Comparison of ENCODE assay signal across 27 cellular contexts in the genomic region with DNA sequence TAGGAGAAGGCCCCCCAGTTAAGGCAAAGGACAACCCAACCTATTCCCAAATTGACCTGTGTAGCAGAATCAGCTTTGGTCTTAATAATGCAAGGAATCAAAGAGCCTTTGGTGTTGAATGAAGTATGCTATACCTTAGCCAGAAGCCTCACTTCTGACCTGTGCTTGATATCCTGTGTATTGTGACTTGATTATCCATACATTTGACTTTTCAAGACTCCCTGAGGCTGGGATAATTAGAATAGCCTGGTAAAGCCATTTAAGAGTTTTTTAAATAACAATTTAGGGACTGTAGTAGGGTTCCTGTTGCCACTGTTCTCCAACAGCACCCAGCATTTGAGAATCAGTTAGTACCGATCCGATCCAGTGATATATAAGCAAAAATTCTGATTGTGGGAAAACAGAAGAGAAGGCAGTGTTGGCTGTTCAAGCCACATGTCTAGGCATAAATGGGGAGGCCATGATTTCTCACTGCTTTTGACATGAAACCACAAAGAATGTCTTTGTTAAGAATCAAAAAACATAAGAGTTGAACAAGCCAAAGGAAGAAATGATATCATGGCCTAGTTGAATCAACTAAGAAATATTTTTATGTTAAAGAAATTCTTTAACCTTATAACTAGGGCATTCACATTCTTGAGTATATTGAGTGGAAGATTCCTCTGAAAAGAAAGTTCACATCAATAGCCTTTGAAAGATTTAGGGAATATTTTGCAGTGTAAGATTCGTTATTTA.
A peak's percentile ranks its signal among the peaks of the same experiment; 100 is the strongest.
DNase-seq lines count a peak whose midpoint lies in the region; ATAC-seq, FAIRE-seq and TF ChIP-seq lines count a peak whose summit lies in the region.
"Had no signal": no experiment of that assay in that cellular context is flagged by ENCODE, and none has a peak within 500 bp of the region (broad histone marks: within the 10 kb centered on the region; RNA-seq: fewer than 3 reads in every experiment).

No MANE protein-coding gene starts in this region.

- H3K27me3 Mint-ChIP-seq in GM23338 (ENCODE audit: insufficient read depth, low read depth, poor library complexity) (peaks cover 9% of the 10 kb centered on the region), endodermal cell (ENCODE audit: insufficient read depth) (peaks cover 9% of the 10 kb centered on the region), nephron (ENCODE audit: low read depth) (no peaks in the 10 kb centered on the region)
- H3K27me3 Mint-ChIP-seq: activated CD4-positive, alpha-beta memory T cell treated with anti-CD3 and anti-CD28 coated beads, Interleukin-2, amount 10 ng/mL, durations not matched to agents 7 days and 5 days; CD4-positive, CD25-positive, alpha-beta regulatory T cell had no signal

- H3K36me3 ChIP-seq in GM23338 (ENCODE audit: insufficient read depth) (no peaks in the 10 kb centered on the region), NT2/D1 (ENCODE audit: insufficient read depth, insufficient read length, low read length) (no peaks in the 10 kb centered on the region), endodermal cell (ENCODE audit: control insufficient read depth, insufficient read depth, low read length) (no peaks in the 10 kb centered on the region), pancreas (no peaks in the 10 kb centered on the region)
- H3K36me3 ChIP-seq: neutrophil, stomach, tibial artery had no signal

- H2AFZ ChIP-seq in GM23338, result no peak overlapping the region

- 20 to 69% methylated on average over 1 to 3 of the region's 3 CpGs for WGBS in endodermal cell (ENCODE audit: insufficient coverage in 1 of 2, insufficient read length in 1 of 2), 2 experiments
- WGBS in pancreas, 2 donors, result 79 to 94% methylated on average over 3 of the region's 3 CpGs

- intact Hi-C loops in pancreas (cut with DNase I), result no loop called here

- H3K27ac ChIP-seq in GM23338 (ENCODE audit: low read depth) (peak overlapping the region; percentile 82), endodermal cell (ENCODE audit: low read depth, low read length) (no peak overlapping the region), pancreas (no peak overlapping the region)
- H3K27ac ChIP-seq: epithelial cell of prostate, neutrophil, tibial artery had no signal

- H3K4me1 ChIP-seq in GM23338 (ENCODE audit: insufficient read depth), result peaks cover 79% of the 10 kb centered on the region
- peaks cover 6% of the 10 kb centered on the region for H3K4me1 ChIP-seq in NT2/D1 (ENCODE audit: insufficient read depth, insufficient read length)
- H3K4me1 ChIP-seq in endodermal cell (ENCODE audit: control insufficient read depth, insufficient read depth, low read length), result no peaks in the 10 kb centered on the region
- peaks cover 3 to 21% (median 4%) of the 10 kb centered on the region in 3 donors for H3K4me1 ChIP-seq in pancreas
- H3K4me1 ChIP-seq: tibial artery had no signal

- no peak for TF ChIP-seq CTCF in GM23338 (conservative IDR thresholded peaks at IDR 0.05; ENCODE audit: low read depth in 2 of 2)
- no peak for TF ChIP-seq CTCF in endodermal cell (conservative IDR thresholded peaks at IDR 0.05)
- no peak for TF ChIP-seq CTCF in nephron (IDR thresholded peaks at IDR 0.05; ENCODE audit: unreplicated experiment in 3 of 3)
- no peak for TF ChIP-seq CTCF in pancreas (IDR thresholded peaks at IDR 0.05)

- H3K27me3 ChIP-seq in GM23338 (ENCODE audit: insufficient read depth) (no peaks in the 10 kb centered on the region), NT2/D1 (ENCODE audit: insufficient read depth, insufficient read length) (no peaks in the 10 kb centered on the region), endodermal cell (ENCODE audit: control insufficient read depth, insufficient read depth, low read length, poor library complexity, severe bottlenecking) (no peaks in the 10 kb centered on the region), pancreas (no peaks in the 10 kb centered on the region)
- H3K27me3 ChIP-seq: neutrophil, stomach, tibial artery had no signal

- H3K9me3 Mint-ChIP-seq in GM23338, result peaks cover under 1% of the 10 kb centered on the region; the same call in 1 of the 3 replicates
- no peaks in the 10 kb centered on the region for H3K9me3 Mint-ChIP-seq in endodermal cell
- H3K9me3 Mint-ChIP-seq in nephron, result no peaks in the 10 kb centered on the region
- H3K9me3 Mint-ChIP-seq: activated CD4-positive, alpha-beta memory T cell treated with anti-CD3 and anti-CD28 coated beads, Interleukin-2, amount 10 ng/mL, durations not matched to agents 7 days and 5 days; HFFc6 had no signal

- peaks cover 1% of the 10 kb centered on the region; the same call in 1 of the 3 replicates for H3K36me3 Mint-ChIP-seq in GM23338 (ENCODE audit: low read depth)
- no peaks in the 10 kb centered on the region for H3K36me3 Mint-ChIP-seq in endodermal cell (ENCODE audit: low read depth)
- H3K36me3 Mint-ChIP-seq in nephron (ENCODE audit: low read depth), result no peaks in the 10 kb centered on the region

- FAIRE-seq in pancreas (lab: Jason Lieb, UNC), result no peak
- FAIRE-seq: G401.6 had no signal

- peak overlapping the region; percentile 63 for H3K4me2 ChIP-seq in GM23338

- peaks cover 66% of the 10 kb centered on the region for H3K4me1 Mint-ChIP-seq in GM23338
- peaks cover 33% of the 10 kb centered on the region for H3K4me1 Mint-ChIP-seq in endodermal cell
- peaks cover 66% of the 10 kb centered on the region for H3K4me1 Mint-ChIP-seq in nephron

- H3F3A ChIP-seq in GM23338 (replicated peaks; ENCODE audit: low read depth), result no peaks in the 10 kb centered on the region

- no peaks in the 10 kb centered on the region for H4K20me1 ChIP-seq in GM23338 (replicated peaks; ENCODE audit: insufficient read depth)

- no peaks in the 10 kb centered on the region for H3K9me2 ChIP-seq in GM23338 (ENCODE audit: insufficient read depth)

- ATAC-seq in GM23338 (peak; percentile 87), HG02642 (IDR thresholded peaks at IDR 0.05; ENCODE audit: poor library complexity, unreplicated experiment) (no peak), pancreas (no peak)
- ATAC-seq: PC-3, Right ventricle myocardium inferior had no signal

- peak; percentile 65 for DNase-seq in GM23338 (ENCODE audit: low spot score)
- DNase-seq in NT2/D1 (ENCODE audit: low read depth, low spot score), result peak; percentile 28
- DNase-seq in endodermal cell, result no peak
- no peak for DNase-seq in activated CD8-positive, alpha-beta memory T cell treated with anti-CD3 and anti-CD28 coated beads, Interleukin-2, amount 50 U/mL, for 4 hours
- no peak for DNase-seq in pancreas
- DNase-seq: activated CD4-positive, alpha-beta memory T cell treated with anti-CD3 and anti-CD28 coated beads, Interleukin-2, amount 10 ng/mL, durations not matched to agents 7 days and 5 days; activated gamma-delta T cell treated with Interleukin-2 at 50 U/mL for 16 hours; CD4-positive, CD25-positive, alpha-beta regulatory T cell; cerebellar nuclear complex; DMS153; head of caudate nucleus; HFFc6; islet precursor cell; MM.1S; NCI-H1436; NCI-H446 treated with DMSO at 0.1 percent for 48 hours; PC-3; stomach; SW 1271; T1000; tibial artery had no signal

- H3K9me3 ChIP-seq in NT2/D1 (ENCODE audit: insufficient read depth, low read length) (no peaks in the 10 kb centered on the region), endodermal cell (ENCODE audit: control insufficient read depth, low read length) (no peaks in the 10 kb centered on the region), pancreas (no peaks in the 10 kb centered on the region)
- H3K9me3 ChIP-seq: neutrophil, stomach, tibial artery had no signal

- H3K4me3 Mint-ChIP-seq in GM23338 (peak overlapping the region; percentile 40), endodermal cell (no peak overlapping the region), nephron (no peak overlapping the region)
- H3K4me3 Mint-ChIP-seq: activated CD4-positive, alpha-beta memory T cell treated with anti-CD3 and anti-CD28 coated beads, Interleukin-2, amount 10 ng/mL, durations not matched to agents 7 days and 5 days; CD4-positive, CD25-positive, alpha-beta regulatory T cell; HFFc6 had no signal

- peaks cover 13% of the 10 kb centered on the region; the same call in 1 of the 2 replicates for H3K79me2 ChIP-seq in GM23338 (replicated peaks; ENCODE audit: insufficient read depth)

- H3K4me3 ChIP-seq in GM23338 (peak overlapping the region; percentile 34), NT2/D1 (ENCODE audit: insufficient read length, low read depth) (no peak overlapping the region), endodermal cell (ENCODE audit: low read length) (no peak overlapping the region), pancreas (no peak overlapping the region)
- H3K4me3 ChIP-seq: stomach, tibial artery had no signal

- peak overlapping the region; percentile 93 for H3K27ac Mint-ChIP-seq in GM23338
- peak overlapping the region; percentile 15 for H3K27ac Mint-ChIP-seq in endodermal cell
- peak overlapping the region; percentile 49 to 87 (median 62) for H3K27ac Mint-ChIP-seq in nephron
- H3K27ac Mint-ChIP-seq: activated CD4-positive, alpha-beta memory T cell treated with anti-CD3 and anti-CD28 coated beads, Interleukin-2, amount 10 ng/mL, durations not matched to agents 7 days and 5 days; HFFc6 had no signal

- H3K9ac ChIP-seq in NT2/D1 (ENCODE audit: insufficient read length, low read depth) (no peak overlapping the region), endodermal cell (ENCODE audit: extremely low read depth, low read length, poor library complexity, severe bottlenecking) (no peak overlapping the region)

Comparison
In these comparisons a context has a peak if more than half of its experiments do, and no peak if none do; other contexts are left out.
1. DNase-seq: peak in GM23338 (single experiment) and NT2/D1 (single experiment); none in endodermal cell (single experiment), activated CD8-positive, alpha-beta memory T cell treated with anti-CD3 and anti-CD28 coated beads, Interleukin-2, amount 50 U/mL, for 4 hours (single experiment) and pancreas (0 of 6).
2. H3K27ac Mint-ChIP-seq: peak in every context shown above with its lines; median percentile 93 in GM23338; 62 in nephron; 15 in endodermal cell.